In the genomic region with DNA sequence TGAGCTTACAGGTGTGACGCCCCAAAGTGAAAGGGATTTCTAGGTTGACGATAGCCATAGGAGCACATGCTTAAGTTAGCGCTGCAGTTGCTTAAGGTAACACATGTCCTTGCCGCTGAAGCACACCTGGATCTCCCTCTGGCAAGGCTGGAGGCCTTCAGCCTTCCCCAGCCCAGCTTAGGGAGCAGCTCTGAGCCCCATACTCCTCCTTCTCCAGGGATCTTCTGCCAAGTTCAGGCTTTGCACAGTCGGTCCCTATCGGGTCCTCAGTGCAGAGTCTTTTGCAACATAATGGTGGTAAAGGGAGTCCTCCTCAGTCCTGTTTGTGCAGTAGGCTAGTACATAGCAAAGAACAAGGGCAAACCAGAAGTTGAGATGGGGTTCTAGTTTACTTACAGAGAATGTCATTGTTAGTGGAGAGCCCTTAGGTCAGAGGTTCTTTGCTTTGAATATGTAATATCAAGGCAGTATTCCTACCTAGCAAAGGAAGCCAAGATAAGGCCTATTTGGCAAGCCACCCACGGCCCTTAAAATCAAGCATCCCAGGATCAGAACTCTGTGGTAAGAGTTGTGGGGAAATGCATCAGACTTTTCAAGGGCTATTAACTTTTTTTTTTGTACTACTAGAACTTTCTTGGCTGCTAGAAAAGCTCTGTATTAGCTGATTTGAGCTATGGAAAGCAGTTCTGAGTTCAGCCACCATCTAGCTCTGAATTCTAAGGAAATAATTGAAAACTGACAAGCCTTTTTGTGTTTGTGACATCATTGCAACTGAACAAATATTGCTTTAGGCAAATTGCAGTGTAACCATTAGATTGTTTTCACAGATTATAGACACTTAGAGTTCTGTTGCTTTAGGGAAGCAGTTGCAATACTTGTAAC, we compare ENCODE assay signal across 8 cellular contexts. TPM values are rescaled to one million over a fixed set of nuclear protein-coding genes. Genes with fewer than 3 reads are reported as not detected.
A peak's percentile ranks its signal among the peaks of the same experiment; 100 is the strongest.
DNase-seq lines count a peak whose midpoint lies in the region; ATAC-seq, FAIRE-seq and TF ChIP-seq lines count a peak whose summit lies in the region.

No MANE protein-coding gene starts in this region.

- H4K20me1 ChIP-seq in endothelial cell of umbilical vein (replicated peaks; ENCODE audit: control insufficient read depth, extremely low read depth, insufficient read depth, low read length): no peaks in the 10 kb centered on the region
- peaks cover 4% of the 10 kb centered on the region for H4K20me1 ChIP-seq in neural progenitor cell (ENCODE audit: low read depth)

- peak overlapping the region; percentile 90 for H3K27ac ChIP-seq in CD8-positive, alpha-beta memory T cell (ENCODE audit: low read depth, low read length)
- H3K27ac ChIP-seq in RWPE1 (peak overlapping the region; percentile 98), endothelial cell of umbilical vein (ENCODE audit: insufficient read depth, low read depth, low read length) (peak overlapping the region; percentile 99), neural progenitor cell (no peak overlapping the region)
- no peak overlapping the region for H3K27ac ChIP-seq in effector memory CD4-positive, alpha-beta T cell (ENCODE audit: insufficient read depth, low read length, poor library complexity, severe bottlenecking)

- BruUV-seq in endothelial cell of umbilical vein (replicated peaks; lab: Mats Ljungman, UMichigan): TSS peak; percentile 19

- H3K36me3 Mint-ChIP-seq in CD8-positive, alpha-beta memory T cell: peaks cover 0 to 30% (median 2%) of the 10 kb centered on the region in 3 donors
- no peaks in the 10 kb centered on the region for H3K36me3 Mint-ChIP-seq in neural progenitor cell

- H3K9me1 ChIP-seq in endothelial cell of umbilical vein (replicated peaks; ENCODE audit: control insufficient read depth, extremely low read depth, insufficient read depth, low read length): no peaks in the 10 kb centered on the region

- TF ChIP-seq CTCF in RWPE1 (conservative IDR thresholded peaks at IDR 0.05; ENCODE audit: low read depth): no peak
- no peak for TF ChIP-seq CTCF in endothelial cell of umbilical vein (IDR thresholded peaks at IDR 0.05; ENCODE audit: extremely low read depth in 1 of 2, insufficient read depth in 1 of 2, low read depth in 1 of 2, low read length in 2 of 2)
- TF ChIP-seq CTCF in neural progenitor cell (IDR thresholded peaks at IDR 0.05): no peak

- peak in 1 of 5 donors; percentile 21 for DNase-seq in CD8-positive, alpha-beta memory T cell
- no peak for DNase-seq in RWPE1 (ENCODE audit: low spot score)
- peak; percentile 68 for DNase-seq in endothelial cell of umbilical vein (ENCODE audit: low read depth, low spot score)
- DNase-seq in neural progenitor cell (ENCODE audit: low spot score): no peak
- no peak for DNase-seq in hepatic stellate cell (ENCODE audit: low spot score)
- DNase-seq in NCI-H2227 treated with DMSO at 0.1 percent for 48 hours (lab: John Stamatoyannopoulos, UW): no peak
- no peak for DNase-seq in effector memory CD4-positive, alpha-beta T cell

- H2AFZ ChIP-seq in endothelial cell of umbilical vein (ENCODE audit: low read depth, low read length) (no peak overlapping the region), neural progenitor cell (replicated peaks) (no peak overlapping the region)

- peaks cover 45 to 80% (median 49%) of the 10 kb centered on the region in 3 donors for H3K4me1 Mint-ChIP-seq in CD8-positive, alpha-beta memory T cell
- H3K4me1 Mint-ChIP-seq in neural progenitor cell: peaks cover 32% of the 10 kb centered on the region

- no peak for ATAC-seq in GM19023 (IDR thresholded peaks at IDR 0.05; ENCODE audit: unreplicated experiment)

- no peaks in the 10 kb centered on the region for H3K9me3 Mint-ChIP-seq in CD8-positive, alpha-beta memory T cell
- no peaks in the 10 kb centered on the region for H3K9me3 Mint-ChIP-seq in neural progenitor cell

- no peaks in the 10 kb centered on the region for H3K9me3 ChIP-seq in CD8-positive, alpha-beta memory T cell (ENCODE audit: low read length)
- H3K9me3 ChIP-seq in endothelial cell of umbilical vein (replicated peaks; ENCODE audit: control insufficient read depth, insufficient read depth, low read length): no peaks in the 10 kb centered on the region
- no peaks in the 10 kb centered on the region for H3K9me3 ChIP-seq in neural progenitor cell (ENCODE audit: low read depth)
- no peaks in the 10 kb centered on the region for H3K9me3 ChIP-seq in effector memory CD4-positive, alpha-beta T cell (ENCODE audit: control insufficient read depth, low read length)

- H3K27ac Mint-ChIP-seq in CD8-positive, alpha-beta memory T cell: peak overlapping the region; percentile 85 to 99 (median 93)
- no peak overlapping the region for H3K27ac Mint-ChIP-seq in neural progenitor cell

- intact Hi-C loops in endothelial cell of umbilical vein (cut with micrococcal nuclease): loop anchor here (1.0 to 2.0 kb wide), 8 partner anchors 43 to 187 kb away; no protein-coding TSS in a partner anchor

- POLR2A ChIA-PET in CD8-positive, alpha-beta memory T cell (lab: Charles Lee): interaction anchor here (1.2 to 1.3 kb wide), 3 partner anchors 7 to 13 kb away, joined by 3 to 7 read pairs (median 3); no protein-coding TSS in a partner anchor
- POLR2A ChIA-PET in RWPE1 (lab: Yijun Ruan, JAX; ENCODE audit: low non-redundant PET): no interaction called here
- POLR2A ChIA-PET in endothelial cell of umbilical vein (lab: Charles Lee): no interaction called here

- CTCF ChIA-PET in CD8-positive, alpha-beta memory T cell (lab: Charles Lee): interaction anchor here (1.1 to 4.9 kb wide), 3 partner anchors 10 to 188 kb away, joined by 3 to 25 read pairs (median 5); no protein-coding TSS in a partner anchor
- CTCF ChIA-PET in RWPE1 (lab: Yijun Ruan, JAX) (interaction anchor here (0.7 to 2.4 kb wide), 3 partner anchors 11 to 187 kb away, joined by 3 to 12 read pairs (median 3); no protein-coding TSS in a partner anchor), endothelial cell of umbilical vein (lab: Charles Lee) (interaction anchor here (0.6 to 4.7 kb wide), 31 partner anchors 8 to 187 kb away, joined by 3 to 91 read pairs (median 5); a partner anchor contains a TSS)

- H3K27me3 Mint-ChIP-seq in CD8-positive, alpha-beta memory T cell: no peaks in the 10 kb centered on the region
- H3K27me3 Mint-ChIP-seq in neural progenitor cell (ENCODE audit: insufficient read depth, low read depth): peaks cover 43% of the 10 kb centered on the region

- FAIRE-seq in endothelial cell of umbilical vein (lab: Jason Lieb, UNC): peak; percentile 73

- H3K4me3 Mint-ChIP-seq in CD8-positive, alpha-beta memory T cell: peak overlapping the region; percentile 89 to 96 (median 92)
- peak overlapping the region; percentile 82 for H3K4me3 Mint-ChIP-seq in neural progenitor cell

- no peaks in the 10 kb centered on the region for H3K27me3 ChIP-seq in CD8-positive, alpha-beta memory T cell (ENCODE audit: insufficient read depth, low read length, poor library complexity, severe bottlenecking)
- H3K27me3 ChIP-seq in endothelial cell of umbilical vein (ENCODE audit: control insufficient read depth in 2 of 2, insufficient read depth in 2 of 2, low read length in 2 of 2) (no peaks in the 10 kb centered on the region), neural progenitor cell (peaks cover 69% of the 10 kb centered on the region)
- H3K27me3 ChIP-seq in effector memory CD4-positive, alpha-beta T cell (replicated peaks; ENCODE audit: control insufficient read depth, insufficient read depth, low read length, poor library complexity, severe bottlenecking): no peaks in the 10 kb centered on the region

- H3K9ac ChIP-seq in endothelial cell of umbilical vein (replicated peaks; ENCODE audit: extremely low read depth, insufficient read depth, low read length): peak overlapping the region; percentile 99
- no peak overlapping the region for H3K9ac ChIP-seq in neural progenitor cell

- TF ChIP-seq POLR2A in endothelial cell of umbilical vein (IDR thresholded peaks at IDR 0.05; ENCODE audit: low read depth, low read length): no peak

- H3K4me2 ChIP-seq in endothelial cell of umbilical vein (ENCODE audit: insufficient read depth, low read length) (peak overlapping the region; percentile 88), neural progenitor cell (no peak overlapping the region)

- peaks cover 23% of the 10 kb centered on the region for H3K4me1 ChIP-seq in CD8-positive, alpha-beta memory T cell (ENCODE audit: insufficient read depth, low read length)
- H3K4me1 ChIP-seq in endothelial cell of umbilical vein (ENCODE audit: control insufficient read depth, extremely low read depth, insufficient read depth, low read length) (peaks cover 35% of the 10 kb centered on the region), neural progenitor cell (peaks cover 37% of the 10 kb centered on the region)
- H3K4me1 ChIP-seq in effector memory CD4-positive, alpha-beta T cell (ENCODE audit: control insufficient read depth, insufficient read depth, low read length, poor library complexity, severe bottlenecking): peaks cover 16% of the 10 kb centered on the region

- no peaks in the 10 kb centered on the region for H3K36me3 ChIP-seq in CD8-positive, alpha-beta memory T cell (ENCODE audit: insufficient read depth, low read length)
- H3K36me3 ChIP-seq in endothelial cell of umbilical vein (ENCODE audit: control insufficient read depth in 2 of 2, extremely low read depth in 1 of 2, insufficient read depth in 2 of 2, low read length in 2 of 2): no peaks in the 10 kb centered on the region
- no peaks in the 10 kb centered on the region for H3K36me3 ChIP-seq in neural progenitor cell
- H3K36me3 ChIP-seq in effector memory CD4-positive, alpha-beta T cell (ENCODE audit: control insufficient read depth, insufficient read depth, low read length): no peaks in the 10 kb centered on the region

- peaks cover 50% of the 10 kb centered on the region for H3F3A ChIP-seq in neural progenitor cell (ENCODE audit: low read depth)

- dilution Hi-C loops in endothelial cell of umbilical vein (cut with MboI; ENCODE audit: extremely low pct_ligation_motif_present, low sequenced_read_pairs): no loop called here

- H3K79me2 ChIP-seq in endothelial cell of umbilical vein (ENCODE audit: control insufficient read depth, insufficient read depth, low read length): peaks cover 63% of the 10 kb centered on the region
- H3K79me2 ChIP-seq in neural progenitor cell (ENCODE audit: low read depth): no peaks in the 10 kb centered on the region

- H3K4me3 ChIP-seq in CD8-positive, alpha-beta memory T cell (ENCODE audit: low read length): no peak overlapping the region
- H3K4me3 ChIP-seq in endothelial cell of umbilical vein (replicated peaks in 1 of 3; ENCODE audit: insufficient read depth in 1 of 3, low read depth in 1 of 3, low read length in 3 of 3): peak overlapping the region; percentile 46 to 81 (median 73)
- H3K4me3 ChIP-seq in neural progenitor cell: no peak overlapping the region
- no peak overlapping the region for H3K4me3 ChIP-seq in effector memory CD4-positive, alpha-beta T cell (ENCODE audit: insufficient read depth, low read depth, low read length, poor library complexity, severe bottlenecking)

RNA-seq across cellular contexts. Expression of a gene that starts 1.4 kb away (rescaled TPM):
- total RNA-seq in CD8-positive, alpha-beta memory T cell: 10 to 100 TPM; 13.4 to 16.2 TPM
- 25.8 TPM for polyA plus RNA-seq in CD8-positive, alpha-beta memory T cell
- 31.7 and 38.6 TPM in 2 replicates for total RNA-seq in endothelial cell of umbilical vein
- polyA plus RNA-seq in endothelial cell of umbilical vein: 22.8 and 29.8 TPM in 2 replicates
- polyA plus RNA-seq in endothelial cell of umbilical vein (2011; cell fraction: cytosol; rRNA removed): 28.8 and 32.0 TPM in 2 replicates
- 31.4 and 32.5 TPM in 2 replicates for polyA plus RNA-seq in endothelial cell of umbilical vein (2011; cell fraction: nucleus; rRNA removed)
- polyA plus RNA-seq in endothelial cell of umbilical vein (2012): 48.2 and 52.3 TPM in 2 replicates
- 29.1 and 34.6 TPM in 2 replicates for polyA minus RNA-seq in endothelial cell of umbilical vein
- 33.8 TPM for polyA minus RNA-seq in endothelial cell of umbilical vein (2011; cell fraction: cytosol; rRNA and poly(A)+ RNA removed)
- polyA minus RNA-seq in endothelial cell of umbilical vein (2011; cell fraction: nucleus; rRNA and poly(A)+ RNA removed): 62.3 and 65.1 TPM in 2 replicates
- total RNA-seq in neural progenitor cell (ENCODE audit: low replicate concordance): 0.56 and 1.2 TPM in 2 replicates

RNA-seq across cellular contexts. Expression of a gene that starts 21.1 kb away (rescaled TPM):
- 10 to 100 TPM; 38.9 to 39.8 TPM for total RNA-seq in CD8-positive, alpha-beta memory T cell
- polyA plus RNA-seq in CD8-positive, alpha-beta memory T cell: 3.9 TPM
- total RNA-seq in endothelial cell of umbilical vein (21.4 and 27.3 TPM in 2 replicates), neural progenitor cell (ENCODE audit: low replicate concordance) (7.7 and 12.2 TPM in 2 replicates)
- 8.0 and 8.3 TPM in 2 replicates for polyA plus RNA-seq in endothelial cell of umbilical vein
- 6.2 and 6.3 TPM in 2 replicates for polyA plus RNA-seq in endothelial cell of umbilical vein (2011; cell fraction: cytosol; rRNA removed)
- polyA plus RNA-seq in endothelial cell of umbilical vein (2011; cell fraction: nucleus; rRNA removed): 19.7 and 22.7 TPM in 2 replicates
- 11.0 and 11.1 TPM in 2 replicates for polyA plus RNA-seq in endothelial cell of umbilical vein (2012)
- 21.8 and 25.2 TPM in 2 replicates for polyA minus RNA-seq in endothelial cell of umbilical vein
- 14.5 TPM for polyA minus RNA-seq in endothelial cell of umbilical vein (2011; cell fraction: cytosol; rRNA and poly(A)+ RNA removed)
- 27.3 and 29.6 TPM in 2 replicates for polyA minus RNA-seq in endothelial cell of umbilical vein (2011; cell fraction: nucleus; rRNA and poly(A)+ RNA removed)

Comparison
In these comparisons a context has a peak if more than half of its experiments do, and no peak if none do; other contexts are left out.
1. H3K27ac ChIP-seq: peak in CD8-positive, alpha-beta memory T cell (single experiment), RWPE1 (single experiment) and endothelial cell of umbilical vein (single experiment); none in neural progenitor cell (single experiment) and effector memory CD4-positive, alpha-beta T cell (single experiment).
2. H3K4me3 ChIP-seq: peak in endothelial cell of umbilical vein (3 of 3); none in CD8-positive, alpha-beta memory T cell (single experiment), neural progenitor cell (single experiment) and effector memory CD4-positive, alpha-beta T cell (single experiment).